1 cellular context compared by ENCODE assay signal in genomic region chr1:38004284-38005101, GRCh38.
TF ChIP-seq lines count a peak whose summit lies in the region.

No MANE protein-coding gene starts in this region.

TF ChIP-seq in K562, 482 proteins besides CTCF, POLR2A, EP300 and RAD21 (continued from another document):
- no peak for TF ChIP-seq SIX5 (IDR thresholded peaks at IDR 0.05; ENCODE audit: borderline replicate concordance in 1 of 2, insufficient read depth in 1 of 2, low read depth in 1 of 2, low read length in 2 of 2)
- no peak for TF ChIP-seq PTBP1 (IDR thresholded peaks at IDR 0.05; ENCODE audit: low read depth, low read length)
- peak; percentile 41; the same call in 1 of the 2 replicates for TF ChIP-seq SMARCE1 (IDR thresholded peaks at IDR 0.05)
- TF ChIP-seq EP400 (IDR thresholded peaks at IDR 0.05) = 0 out of 2 replicates have a peak, but pooled peaks have one; percentile 2
- peak; percentile 53; the same call in 1 of the 2 replicates for TF ChIP-seq THAP12 (CRISPR knock-in tag; IDR thresholded peaks at IDR 0.05)
- TF ChIP-seq MTA3 (IDR thresholded peaks at IDR 0.05; ENCODE audit: borderline replicate concordance) = peak; percentile 25; the same call in 1 of the 2 replicates
- no peak for TF ChIP-seq ZNF561 (CRISPR knock-in tag; conservative IDR thresholded peaks at IDR 0.05)
- peak in 1 of 3 experiments; percentile 9 for TF ChIP-seq YY1 (IDR thresholded peaks at IDR 0.05; ENCODE audit: borderline replicate concordance in 1 of 3, control insufficient read depth in 1 of 3, extremely low read depth in 1 of 3, insufficient read depth in 3 of 3, insufficient read length in 1 of 3, insufficient replicate concordance in 2 of 3, low read depth in 1 of 3, low read length in 2 of 3)
- TF ChIP-seq CGGBP1 (CRISPR knock-in tag; IDR thresholded peaks at IDR 0.05) = no peak
- TF ChIP-seq E2F1 (CRISPR knock-in tag; IDR thresholded peaks at IDR 0.05) = 0 out of 2 replicates have a peak, but pooled peaks have one; percentile 41
- no peak for TF ChIP-seq SRSF1 (IDR thresholded peaks at IDR 0.05; ENCODE audit: low read depth, low read length)
- TF ChIP-seq ZNF668 (CRISPR knock-in tag; IDR thresholded peaks at IDR 0.05) = no peak
- no peak for TF ChIP-seq YBX1 (IDR thresholded peaks at IDR 0.05)
- TF ChIP-seq ETV6 (IDR thresholded peaks at IDR 0.05; ENCODE audit: borderline replicate concordance in 1 of 2, low read depth in 2 of 2, low read length in 1 of 2) = no peak
- TF ChIP-seq ETV6 (CRISPR knock-in tag; IDR thresholded peaks at IDR 0.05; ENCODE audit: borderline replicate concordance) = no peak
- TF ChIP-seq GTF2F1 (IDR thresholded peaks at IDR 0.05; ENCODE audit: low read depth, low read length) = no peak
- TF ChIP-seq HDAC1 (IDR thresholded peaks at IDR 0.05) = peak in 1 of 2 experiments; percentile 64; a peak in 2 of 4 replicates
- TF ChIP-seq SMARCA5 (IDR thresholded peaks at IDR 0.05) = peak; percentile 43; the same call in 1 of the 2 replicates
- TF ChIP-seq TAF1 (IDR thresholded peaks at IDR 0.05; ENCODE audit: control insufficient read depth, extremely low read depth, insufficient read depth, low read length, severe bottlenecking) = peak; percentile 29
- TF ChIP-seq SREBF1 (IDR thresholded peaks at IDR 0.05; ENCODE audit: borderline replicate concordance, low read depth, low read length) = no peak
- peak; percentile 55 for TF ChIP-seq CTCFL (IDR thresholded peaks at IDR 0.05; ENCODE audit: borderline replicate concordance, insufficient read depth, low read depth, low read length, poor library complexity, severe bottlenecking)
- no peak for TF ChIP-seq EGR1 (conservative IDR thresholded peaks at IDR 0.05)
- TF ChIP-seq RBM25 (IDR thresholded peaks at IDR 0.05; ENCODE audit: low read depth, low read length, severe bottlenecking) = no peak
- TF ChIP-seq EHMT2 (IDR thresholded peaks at IDR 0.05) = 0 out of 2 replicates have a peak, but pooled peaks have one; percentile 39
- TF ChIP-seq FOXA3 (CRISPR knock-in tag; conservative IDR thresholded peaks at IDR 0.05 in 1 of 2, IDR thresholded peaks at IDR 0.05 in 1 of 2) = 0 out of 4 replicates have a peak, but pooled peaks of 1 of the 2 experiments have one; percentile 61
- TF ChIP-seq MGA (IDR thresholded peaks at IDR 0.05) = no peak
- peak; percentile 8 for TF ChIP-seq HNRNPLL (IDR thresholded peaks at IDR 0.05; ENCODE audit: low read depth, low read length, poor library complexity, severe bottlenecking)
- TF ChIP-seq NR3C1 (CRISPR knock-in tag; IDR thresholded peaks at IDR 0.05) = no peak
- TF ChIP-seq ZNF511 (CRISPR knock-in tag; IDR thresholded peaks at IDR 0.05) = no peak
- 0 out of 2 replicates have a peak, but pooled peaks have one; percentile 10 for TF ChIP-seq TFAP4 (CRISPR knock-in tag; IDR thresholded peaks at IDR 0.05; ENCODE audit: borderline replicate concordance)
- TF ChIP-seq PKNOX1 (IDR thresholded peaks at IDR 0.05) = 0 out of 2 replicates have a peak, but pooled peaks have one; percentile 24
- peak; percentile 28; the same call in 1 of the 2 replicates for TF ChIP-seq ZNF143 (CRISPR knock-in tag; IDR thresholded peaks at IDR 0.05)
- peak in 1 of 2 experiments; percentile 84; a peak in 2 of 4 replicates for TF ChIP-seq SIN3A (IDR thresholded peaks at IDR 0.05; ENCODE audit: borderline replicate concordance in 2 of 2, control insufficient read depth in 1 of 2, low read depth in 2 of 2, low read length in 2 of 2)
- no peak for TF ChIP-seq MXI1 (IDR thresholded peaks at IDR 0.05; ENCODE audit: low read depth, low read length)
- no peak for TF ChIP-seq ARHGAP35 (IDR thresholded peaks at IDR 0.05; ENCODE audit: partially characterized antibody)
- TF ChIP-seq SNRNP70 (optimal IDR thresholded peaks at IDR 0.05; ENCODE audit: low read depth, low read length) = no peak
- peak; percentile 19 for TF ChIP-seq TBP (optimal IDR thresholded peaks at IDR 0.05; ENCODE audit: low read depth, low read length)
- TF ChIP-seq IRF9 (tag; IDR thresholded peaks at IDR 0.05) = no peak
